Comparison of ENCODE assay signal across 1 cellular context in the genomic region with DNA sequence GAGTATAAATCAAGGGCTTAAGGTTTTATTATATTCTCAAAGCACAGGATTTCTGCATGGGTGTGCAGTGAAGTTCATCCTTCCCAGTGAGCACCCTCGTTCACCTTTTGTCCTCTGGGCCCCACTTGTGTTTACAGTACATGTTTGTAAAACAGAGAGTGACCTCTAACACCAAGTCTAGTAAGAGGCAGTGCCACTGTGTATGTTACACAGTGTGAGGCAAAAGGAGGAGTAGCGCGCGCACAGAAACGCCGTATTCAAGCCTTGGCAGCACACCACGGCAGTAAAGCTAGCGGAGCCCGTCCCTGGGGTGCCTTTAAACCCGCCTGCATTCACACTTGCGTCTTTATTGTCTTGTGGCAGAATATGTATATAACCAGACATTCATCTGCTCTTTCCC.
TF ChIP-seq lines count a peak whose summit lies in the region.

No MANE protein-coding gene starts in this region.

TF ChIP-seq in GM23338, 12 proteins besides CTCF, POLR2A, EP300 and RAD21:
- TF ChIP-seq ZNF462 (CRISPR knock-in tag; IDR thresholded peaks at IDR 0.05): no peak
- TF ChIP-seq REST (IDR thresholded peaks at IDR 0.05; ENCODE audit: unreplicated experiment): no peak
- TF ChIP-seq EZH2 (IDR thresholded peaks at IDR 0.05; ENCODE audit: low read depth, unreplicated experiment): no peak
- no peak for TF ChIP-seq STAT1 (IDR thresholded peaks at IDR 0.05; ENCODE audit: unreplicated experiment)
- TF ChIP-seq JUNB (IDR thresholded peaks at IDR 0.05; ENCODE audit: unreplicated experiment): no peak
- no peak for TF ChIP-seq POLR2AphosphoS5 (IDR thresholded peaks at IDR 0.05; ENCODE audit: low read depth)
